In the genomic region with DNA sequence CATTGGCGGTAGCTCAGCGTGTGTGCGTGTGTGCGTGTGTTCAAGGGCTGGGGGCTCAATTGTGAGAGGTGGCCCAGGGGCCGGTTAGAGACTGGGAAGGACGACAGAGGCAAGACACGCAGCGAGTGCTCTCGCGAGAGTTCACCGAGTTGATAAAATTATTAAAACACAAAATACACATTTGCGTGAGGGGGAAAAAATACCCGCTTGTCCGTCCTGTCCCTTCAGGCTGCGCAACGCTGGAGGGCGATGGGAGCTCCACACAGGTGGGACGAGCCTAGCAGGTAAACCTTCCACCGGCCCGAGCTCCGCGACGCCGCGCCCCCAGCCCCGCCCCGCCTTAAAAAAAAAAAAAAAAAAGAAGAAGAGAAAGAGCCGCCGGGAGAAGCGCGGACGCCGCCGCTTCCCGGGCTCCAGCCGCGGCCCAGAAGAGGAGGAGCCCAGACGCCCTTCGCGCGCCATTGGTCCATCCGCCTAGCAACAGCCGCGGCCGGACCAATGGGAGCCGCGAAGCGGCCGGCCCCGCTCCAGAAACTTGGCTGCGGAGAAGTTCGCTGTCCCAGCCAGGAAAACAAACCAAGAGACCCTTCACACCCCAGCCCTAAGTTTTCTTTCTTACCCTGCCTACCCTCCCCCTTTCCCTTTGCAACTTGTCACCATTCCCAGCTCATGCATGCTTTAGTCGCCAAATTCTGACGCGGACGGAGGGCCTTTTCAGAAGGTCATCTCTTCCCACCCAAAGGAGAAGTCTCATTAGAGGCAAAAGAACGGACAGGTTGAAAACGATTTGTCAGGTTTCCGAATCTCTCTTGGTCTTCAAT, we compare ENCODE assay signal across 1 cellular context.
A peak's percentile ranks its signal among the peaks of the same experiment; 100 is the strongest.
TF ChIP-seq lines count a peak whose summit lies in the region.

No MANE protein-coding gene starts in this region.

TF ChIP-seq in IMR-90, 13 proteins besides CTCF, POLR2A, EP300 and RAD21:
- TF ChIP-seq MXI1 (IDR thresholded peaks at IDR 0.05; ENCODE audit: borderline replicate concordance, low read depth, low read length) = no peak
- TF ChIP-seq RFX5 (IDR thresholded peaks at IDR 0.05; ENCODE audit: low read depth, low read length) = peak; percentile 96
